1 cellular context compared by ENCODE assay signal in genomic region chr19:6060600-6061391, GRCh38.
TF ChIP-seq lines count a peak whose summit lies in the region.

No MANE protein-coding gene starts in this region.

TF ChIP-seq in K562, 482 proteins besides CTCF, POLR2A, EP300 and RAD21 (continued from another document and continues in another):
- TF ChIP-seq BCLAF1 (IDR thresholded peaks at IDR 0.05; ENCODE audit: borderline replicate concordance in 1 of 2, control insufficient read depth in 1 of 2, low read depth in 2 of 2, low read length in 1 of 2): no peak
- peak; percentile 61; the same call in 1 of the 2 replicates for TF ChIP-seq ZNF644 (tag; IDR thresholded peaks at IDR 0.05; ENCODE audit: low read depth)
- peak; percentile 72; the same call in 1 of the 2 replicates for TF ChIP-seq ZSCAN29 (IDR thresholded peaks at IDR 0.05)
- peak; percentile 98 for TF ChIP-seq ZNF592 (IDR thresholded peaks at IDR 0.05)
- TF ChIP-seq MAX (CRISPR knock-in tag; IDR thresholded peaks at IDR 0.05): peak; percentile 95
- TF ChIP-seq CHD4 (IDR thresholded peaks at IDR 0.05; ENCODE audit: insufficient read depth, insufficient replicate concordance, low read depth, low read length, poor library complexity, severe bottlenecking): no peak
- no peak for TF ChIP-seq ZNF699 (CRISPR knock-in tag; IDR thresholded peaks at IDR 0.05; ENCODE audit: insufficient replicate concordance)
- no peak for TF ChIP-seq ZZZ3 (IDR thresholded peaks at IDR 0.05)
- 0 out of 2 replicates have a peak, but pooled peaks have one; percentile 75 for TF ChIP-seq NFRKB (IDR thresholded peaks at IDR 0.05; ENCODE audit: low read depth)
- TF ChIP-seq HMBOX1 (IDR thresholded peaks at IDR 0.05): no peak; the same call in 1 of the 2 replicates
- TF ChIP-seq HLTF (IDR thresholded peaks at IDR 0.05): peak; percentile 77; the same call in 1 of the 2 replicates
- TF ChIP-seq ZNF695 (CRISPR knock-in tag; IDR thresholded peaks at IDR 0.05): no peak
- no peak for TF ChIP-seq TAF1 (IDR thresholded peaks at IDR 0.05; ENCODE audit: control insufficient read depth, extremely low read depth, insufficient read depth, low read length, severe bottlenecking)
- TF ChIP-seq JUNB (CRISPR knock-in tag; conservative IDR thresholded peaks at IDR 0.05): peak; percentile 68
- TF ChIP-seq SIX5 (IDR thresholded peaks at IDR 0.05; ENCODE audit: borderline replicate concordance in 1 of 2, insufficient read depth in 1 of 2, low read depth in 1 of 2, low read length in 2 of 2): no peak
- peak; percentile 84; the same call in 1 of the 2 replicates for TF ChIP-seq GATAD2B (IDR thresholded peaks at IDR 0.05; ENCODE audit: borderline replicate concordance)
- TF ChIP-seq KAT8 (IDR thresholded peaks at IDR 0.05; ENCODE audit: low read depth): no peak
- TF ChIP-seq CSDE1 (IDR thresholded peaks at IDR 0.05): 0 out of 4 replicates have a peak, but pooled peaks of 1 of the 2 experiments have one; percentile 13
- TF ChIP-seq SMAD1 (IDR thresholded peaks at IDR 0.05; ENCODE audit: low read depth, low read length, partially characterized antibody): no peak
- peak; percentile 99; the same call in 1 of the 2 replicates for TF ChIP-seq MGA (IDR thresholded peaks at IDR 0.05)
- TF ChIP-seq ZNF324 (CRISPR knock-in tag; IDR thresholded peaks at IDR 0.05): no peak
- peak; percentile 92 for TF ChIP-seq CREB3L1 (IDR thresholded peaks at IDR 0.05; ENCODE audit: borderline replicate concordance, low read depth)
- peak; percentile 33; the same call in 1 of the 2 replicates for TF ChIP-seq ELF4 (CRISPR knock-in tag; IDR thresholded peaks at IDR 0.05)
- peak; percentile 26; the same call in 1 of the 2 replicates for TF ChIP-seq GTF2F1 (IDR thresholded peaks at IDR 0.05; ENCODE audit: low read depth, low read length)
